In genomic region chr4:83561381-83561780, GRCh38 we compare ENCODE assay signal across 10 cellular contexts. TPM values are rescaled to one million over a fixed set of nuclear protein-coding genes. Genes with fewer than 3 reads are reported as not detected.
A peak's percentile ranks its signal among the peaks of the same experiment; 100 is the strongest.
DNase-seq lines count a peak whose midpoint lies in the region; ATAC-seq and TF ChIP-seq lines count a peak whose summit lies in the region.
"Had no signal": no experiment of that assay in that cellular context is flagged by ENCODE, and none has a peak within 500 bp of the region (broad histone marks: within the 10 kb centered on the region; RNA-seq: fewer than 3 reads in every experiment).

No MANE protein-coding gene starts in this region.

- no peak for DNase-seq in Right ventricle myocardium inferior (ENCODE audit: missing footprints)
- DNase-seq in cardiac septum (ENCODE audit: low spot score), result no peak
- no peak for DNase-seq in T-helper 17 cell
- no peak for DNase-seq in heart right ventricle
- peak; percentile 13 for DNase-seq in transverse colon
- DNase-seq: DMS79 treated with DMSO at 0.1 percent for 48 hours had no signal

- TF ChIP-seq EP300 in transverse colon (IDR thresholded peaks at IDR 0.05; ENCODE audit: low read depth), result no peak

- no peak for TF ChIP-seq POLR2A in transverse colon (IDR thresholded peaks at IDR 0.05)

- H3K36me3 ChIP-seq in heart right ventricle (peaks cover 0 to 9% (median 0%) of the 10 kb centered on the region in 9 donors), transverse colon (no peaks in the 10 kb centered on the region)

- TF ChIP-seq CTCF in heart right ventricle (IDR thresholded peaks at IDR 0.05) (no peak), transverse colon (IDR thresholded peaks at IDR 0.05) (no peak)

- no peak overlapping the region for H3K27ac Mint-ChIP-seq in T-helper 17 cell
- H3K27ac Mint-ChIP-seq: type B pancreatic cell had no signal

- no peaks in the 10 kb centered on the region for H3K9me3 ChIP-seq in T-helper 17 cell (ENCODE audit: control insufficient read depth, low read length, poor library complexity, severe bottlenecking)
- no peaks in the 10 kb centered on the region for H3K9me3 ChIP-seq in heart right ventricle
- no peaks in the 10 kb centered on the region for H3K9me3 ChIP-seq in transverse colon

- in situ Hi-C loops in transverse colon (cut with MboI; ENCODE audit: low pct_ligation_motif_present in 1 of 4, low pct_unique_long_range_greater_than_20kb in 1 of 4, low sequenced_read_pairs in 3 of 4), result no loop called here

- no peaks in the 10 kb centered on the region for H3K27me3 Mint-ChIP-seq in T-helper 17 cell

- peak; percentile 63 for ATAC-seq in Right ventricle myocardium inferior
- peak; percentile 51 for ATAC-seq in T-helper 17 cell
- ATAC-seq in heart right ventricle, result peak in 6 of 8 donors; percentile 36 to 96 (median 81)
- no peak for ATAC-seq in GM21423 (IDR thresholded peaks at IDR 0.05; ENCODE audit: unreplicated experiment)
- no peak for ATAC-seq in GM18498 (IDR thresholded peaks at IDR 0.05; ENCODE audit: unreplicated experiment)
- ATAC-seq in GM19452 (IDR thresholded peaks at IDR 0.05; ENCODE audit: unreplicated experiment), result no peak

- WGBS in heart right ventricle, 2 donors, result 40 to 42% methylated on average over 2 of the region's 2 CpGs
- 10 to 44% methylated on average over 1 to 2 of the region's 2 CpGs for WGBS in transverse colon (ENCODE audit: low coverage in 1 of 2), 2 donors

- no peaks in the 10 kb centered on the region for H3K36me3 Mint-ChIP-seq in T-helper 17 cell (ENCODE audit: low read depth)
- H3K36me3 Mint-ChIP-seq: type B pancreatic cell had no signal

- H3K4me1 ChIP-seq in heart right ventricle, result peaks cover 0 to 46% (median 13%) of the 10 kb centered on the region in 9 donors
- peaks cover 0 to 15% (median 0%) of the 10 kb centered on the region in 4 donors for H3K4me1 ChIP-seq in transverse colon

- peak overlapping the region in 2 of 10 donors; percentile 23 to 55 for H3K27ac ChIP-seq in heart right ventricle
- H3K27ac ChIP-seq in transverse colon, result no peak overlapping the region

- peaks cover 27% of the 10 kb centered on the region for H3K4me1 Mint-ChIP-seq in T-helper 17 cell

- no peak overlapping the region for H3K4me3 ChIP-seq in heart right ventricle
- H3K4me3 ChIP-seq in transverse colon, result no peak overlapping the region

- H3K27me3 ChIP-seq in heart right ventricle (no peaks in the 10 kb centered on the region), transverse colon (no peaks in the 10 kb centered on the region)

- intact Hi-C loops in Right ventricle myocardium inferior (cut with DNase I) (no loop called here), cardiac septum (cut with DNase I) (no loop called here), heart right ventricle (cut with DNase I) (no loop called here), transverse colon (cut with DNase I; ENCODE audit: low total_unique reads) (no loop called here)

- no peak overlapping the region for H3K4me3 Mint-ChIP-seq in T-helper 17 cell
- H3K4me3 Mint-ChIP-seq: type B pancreatic cell had no signal

RNA-seq across cellular contexts. Expression of gene GPAT3, which starts 25.5 kb away (rescaled TPM):
- 33.8 TPM for total RNA-seq in Right ventricle myocardium inferior
- total RNA-seq in cardiac septum, result 38.5 TPM
- total RNA-seq in T-helper 17 cell, result 1 to 10 TPM; 4.1 to 5.0 TPM
- total RNA-seq in heart right ventricle, result 10 to 100 TPM; 34.2 to 82.6 (median 52.8) TPM
- 10 to 100 TPM; 22.2 to 24.2 TPM for polyA plus RNA-seq in heart right ventricle
- total RNA-seq in transverse colon, result 10 to 100 TPM in 3 of 4 donors, 1 to 10 TPM in 1; 2.8 to 32.4 (median 22.0) TPM

Comparison
In these comparisons a context has a peak if more than half of its experiments do, and no peak if none do; other contexts are left out.
1. ATAC-seq: peak in Right ventricle myocardium inferior (single experiment), T-helper 17 cell (single experiment) and heart right ventricle (6 of 8); none in GM21423 (single experiment), GM18498 (single experiment) and GM19452 (single experiment).